Comparison of ENCODE assay signal across 8 cellular contexts in genomic region chr6:144582939-144583613, GRCh38.
DNase-seq lines count a peak whose midpoint lies in the region; ATAC-seq lines count a peak whose summit lies in the region.

No MANE protein-coding gene starts in this region.

- DNase-seq in NK-92 treated with Interleukin-12 subunit alpha and Interleukin-12 subunit beta, amount 100 ng/mL, for 24 hours (lab: John Stamatoyannopoulos, UW) = peak; percentile 51
- no peak for DNase-seq in NK-92 (lab: John Stamatoyannopoulos, UW; ENCODE audit: unreplicated experiment)
- peak; percentile 7 for DNase-seq in NCI-H2227 (lab: John Stamatoyannopoulos, UW; ENCODE audit: unreplicated experiment)
- DNase-seq in activated T-cell treated with anti-CD3 and anti-CD28 coated beads, Interleukin-2, amount 50 U/mL, for 48 hours = peak; percentile 60 to 61
- peak; percentile 22 for DNase-seq in globus pallidus (ENCODE audit: low spot score)
- DNase-seq in pons (ENCODE audit: low spot score) = peak; percentile 32
- DNase-seq in DMS53 (lab: John Stamatoyannopoulos, UW) = no peak

- peak; percentile 90 for ATAC-seq in HG02884 (IDR thresholded peaks at IDR 0.05; ENCODE audit: unreplicated experiment)

Comparison
In these comparisons a context has a peak if more than half of its experiments do, and no peak if none do; other contexts are left out.
1. DNase-seq: peak in NK-92 treated with Interleukin-12 subunit alpha and Interleukin-12 subunit beta, amount 100 ng/mL, for 24 hours (single experiment), NCI-H2227 (single experiment), activated T-cell treated with anti-CD3 and anti-CD28 coated beads, Interleukin-2, amount 50 U/mL, for 48 hours (2 of 2), globus pallidus (single experiment) and pons (single experiment); none in NK-92 (single experiment) and DMS53 (single experiment).